ENCODE assay signal across 8 cellular contexts in genomic region chr2:55771612-55772011, GRCh38.
A peak's percentile ranks its signal among the peaks of the same experiment; 100 is the strongest.
DNase-seq lines count a peak whose midpoint lies in the region; ATAC-seq and FAIRE-seq lines count a peak whose summit lies in the region.
"Had no signal": no experiment of that assay in that cellular context is flagged by ENCODE, and none has a peak within 500 bp of the region (broad histone marks: within the 10 kb centered on the region; RNA-seq: fewer than 3 reads in every experiment).

No MANE protein-coding gene starts in this region.

- ATAC-seq in GM21526 (IDR thresholded peaks at IDR 0.05; ENCODE audit: low FRiP score, unreplicated experiment) (no peak), HG03521 (IDR thresholded peaks at IDR 0.05; ENCODE audit: unreplicated experiment) (no peak)

- DNase-seq in GM18507 (ENCODE audit: extremely low spot score, insufficient read length, low read depth) (no peak), NCI-H2227 (lab: John Stamatoyannopoulos, UW; ENCODE audit: unreplicated experiment) (peak; percentile 30), dermis microvascular lymphatic vessel endothelial cell (ENCODE audit: low read depth in 2 of 2) (peak; percentile 51 to 61), pons (ENCODE audit: low spot score) (peak; percentile 54)
- DNase-seq in NK-92 treated with Interleukin-12 subunit alpha and Interleukin-12 subunit beta, amount 100 ng/mL, for 24 hours (lab: John Stamatoyannopoulos, UW): no peak
- DNase-seq: activated B cell treated with CpG ODN at 0.5 μM for 24 hours had no signal

- peak; percentile 31 for FAIRE-seq in GM18507 (lab: Jason Lieb, UNC)

Comparison
In these comparisons a context has a peak if more than half of its experiments do, and no peak if none do; other contexts are left out.
1. DNase-seq: peak in NCI-H2227 (single experiment), dermis microvascular lymphatic vessel endothelial cell (2 of 2) and pons (single experiment); none in GM18507 (single experiment) and NK-92 treated with Interleukin-12 subunit alpha and Interleukin-12 subunit beta, amount 100 ng/mL, for 24 hours (single experiment).